ENCODE assay signal across 1 cellular context in genomic region chr12:4032906-4033628, GRCh38.
TF ChIP-seq lines count a peak whose summit lies in the region.

No MANE protein-coding gene starts in this region.

TF ChIP-seq in SK-N-SH treated with all-trans-retinoic acid at 6 μM for 48 hours, 23 proteins besides CTCF, POLR2A, EP300 and RAD21 (continued from another document):
- TF ChIP-seq OSR1 (CRISPR knock-in tag; IDR thresholded peaks at IDR 0.05) (no peak), ZFP30 (CRISPR knock-in tag; IDR thresholded peaks at IDR 0.05) (no peak), ZNF70 (CRISPR knock-in tag; IDR thresholded peaks at IDR 0.05) (no peak), ZNF8 (CRISPR knock-in tag; IDR thresholded peaks at IDR 0.05) (no peak), PPARA (CRISPR knock-in tag; IDR thresholded peaks at IDR 0.05; ENCODE audit: borderline replicate concordance) (no peak)
